Comparison of ENCODE assay signal across 11 cellular contexts in the genomic region with DNA sequence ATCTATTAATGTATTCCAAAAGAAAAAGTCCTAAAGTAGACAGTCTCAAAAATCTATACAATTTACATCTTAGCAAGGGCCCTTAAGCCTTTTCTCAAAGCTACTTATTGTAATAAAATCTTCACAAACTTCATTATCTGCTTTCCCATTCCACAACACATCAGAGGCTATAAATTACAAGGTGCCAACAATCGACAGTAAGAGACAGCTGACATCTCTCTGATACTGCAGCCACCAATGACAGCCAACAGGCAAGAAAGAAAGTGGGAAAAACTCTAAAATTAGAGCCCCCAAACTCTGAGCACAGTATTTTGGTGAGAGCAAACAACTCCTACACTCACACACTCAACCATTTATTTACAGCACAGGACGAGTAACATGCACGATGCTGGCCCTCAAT. TPM values are rescaled to one million over a fixed set of nuclear protein-coding genes. Genes with fewer than 3 reads are reported as not detected.
DNase-seq lines count a peak whose midpoint lies in the region; ATAC-seq and TF ChIP-seq lines count a peak whose summit lies in the region.
"Had no signal": no experiment of that assay in that cellular context is flagged by ENCODE, and none has a peak within 500 bp of the region (broad histone marks: within the 10 kb centered on the region; RNA-seq: fewer than 3 reads in every experiment).

No MANE protein-coding gene starts in this region.

- H3K27ac ChIP-seq in hepatocyte, result peak overlapping the region; percentile 25

- 28% methylated on average over 3 of the region's 3 CpGs for WGBS in hepatocyte (ENCODE audit: low lambda C conversion rate, missing lambda C conversion rate)

- no peak overlapping the region for H2AFZ ChIP-seq in hepatocyte

- H3K4me3 Mint-ChIP-seq in activated CD4-positive, alpha-beta T cell treated with anti-CD3 and anti-CD28 coated beads, Interleukin-2, amount 10 ng/mL, durations not matched to agents 7 days and 5 days, result peak overlapping the region; percentile 82
- H3K4me3 Mint-ChIP-seq in activated CD4-positive, alpha-beta memory T cell treated with anti-CD3 and anti-CD28 coated beads, Interleukin-2, amount 10 ng/mL, durations not matched to agents 7 days and 5 days, result peak overlapping the region; percentile 90
- peak overlapping the region; percentile 92 for H3K4me3 Mint-ChIP-seq in stimulated activated effector memory CD8-positive, alpha-beta T cell treated with anti-CD3 and anti-CD28 coated beads, Interleukin-12 subunit alpha, Interleukin-12 subunit beta, amount 100 ng/mL, for 72 hours

- no peaks in the 10 kb centered on the region for H3K27me3 Mint-ChIP-seq in activated CD4-positive, alpha-beta T cell treated with anti-CD3 and anti-CD28 coated beads, Interleukin-2, amount 10 ng/mL, durations not matched to agents 7 days and 5 days
- H3K27me3 Mint-ChIP-seq in activated CD4-positive, alpha-beta memory T cell treated with anti-CD3 and anti-CD28 coated beads, Interleukin-2, amount 10 ng/mL, durations not matched to agents 7 days and 5 days, result no peaks in the 10 kb centered on the region

- H3K27me3 ChIP-seq in hepatocyte, result no peaks in the 10 kb centered on the region

- no peaks in the 10 kb centered on the region for H3K9me3 Mint-ChIP-seq in activated CD4-positive, alpha-beta T cell treated with anti-CD3 and anti-CD28 coated beads, Interleukin-2, amount 10 ng/mL, durations not matched to agents 7 days and 5 days
- H3K9me3 Mint-ChIP-seq in activated CD4-positive, alpha-beta memory T cell treated with anti-CD3 and anti-CD28 coated beads, Interleukin-2, amount 10 ng/mL, durations not matched to agents 7 days and 5 days, result no peaks in the 10 kb centered on the region
- no peaks in the 10 kb centered on the region for H3K9me3 Mint-ChIP-seq in stimulated activated effector memory CD8-positive, alpha-beta T cell treated with anti-CD3 and anti-CD28 coated beads, Interleukin-12 subunit alpha, Interleukin-12 subunit beta, amount 100 ng/mL, for 72 hours

- H3K36me3 Mint-ChIP-seq in activated CD4-positive, alpha-beta T cell treated with anti-CD3 and anti-CD28 coated beads, Interleukin-2, amount 10 ng/mL, durations not matched to agents 7 days and 5 days (ENCODE audit: low read depth), result peaks cover 4% of the 10 kb centered on the region
- H3K36me3 Mint-ChIP-seq in activated CD4-positive, alpha-beta memory T cell treated with anti-CD3 and anti-CD28 coated beads, Interleukin-2, amount 10 ng/mL, durations not matched to agents 7 days and 5 days (ENCODE audit: low read depth), result peaks cover 4% of the 10 kb centered on the region
- H3K36me3 Mint-ChIP-seq in stimulated activated effector memory CD8-positive, alpha-beta T cell treated with anti-CD3 and anti-CD28 coated beads, Interleukin-12 subunit alpha, Interleukin-12 subunit beta, amount 100 ng/mL, for 72 hours, result peaks cover 40% of the 10 kb centered on the region

- H4K20me1 ChIP-seq in hepatocyte (ENCODE audit: insufficient read depth, poor library complexity, severe bottlenecking), result no peaks in the 10 kb centered on the region

- H3K4me3 ChIP-seq in hepatocyte, result no peak overlapping the region

- H3K9me2 ChIP-seq in hepatocyte (replicated peaks; ENCODE audit: insufficient read depth), result no peaks in the 10 kb centered on the region

- peaks cover 24% of the 10 kb centered on the region for H3K79me2 ChIP-seq in hepatocyte

- no peaks in the 10 kb centered on the region for H3K4me1 ChIP-seq in hepatocyte (ENCODE audit: insufficient read depth)

- H3K36me3 ChIP-seq in hepatocyte (replicated peaks; ENCODE audit: insufficient read depth, low read depth), result no peaks in the 10 kb centered on the region

- H3K9me3 ChIP-seq in hepatocyte (ENCODE audit: low read depth), result no peaks in the 10 kb centered on the region

- peak overlapping the region; percentile 96 for H3K4me2 ChIP-seq in hepatocyte

- H3K27ac Mint-ChIP-seq in activated CD4-positive, alpha-beta T cell treated with anti-CD3 and anti-CD28 coated beads, Interleukin-2, amount 10 ng/mL, durations not matched to agents 7 days and 5 days, result peak overlapping the region; percentile 72
- no peak overlapping the region for H3K27ac Mint-ChIP-seq in activated CD4-positive, alpha-beta memory T cell treated with anti-CD3 and anti-CD28 coated beads, Interleukin-2, amount 10 ng/mL, durations not matched to agents 7 days and 5 days
- peak overlapping the region; percentile 95 for H3K27ac Mint-ChIP-seq in stimulated activated effector memory CD8-positive, alpha-beta T cell treated with anti-CD3 and anti-CD28 coated beads, Interleukin-12 subunit alpha, Interleukin-12 subunit beta, amount 100 ng/mL, for 72 hours

- ATAC-seq in stimulated activated effector memory CD8-positive, alpha-beta T cell treated with anti-CD3 and anti-CD28 coated beads, Interleukin-12 subunit alpha, Interleukin-12 subunit beta, amount 100 ng/mL, for 72 hours, result no peak

- TF ChIP-seq CTCF in hepatocyte (IDR thresholded peaks at IDR 0.05; ENCODE audit: poor library complexity), result no peak
- TF ChIP-seq CTCF in GM10266 (IDR thresholded peaks at IDR 0.05; ENCODE audit: control insufficient read depth, insufficient read depth, low read depth, missing control alignments), result no peak

- no peak for DNase-seq in activated CD4-positive, alpha-beta T cell treated with anti-CD3 and anti-CD28 coated beads, Interleukin-2, amount 10 ng/mL, durations not matched to agents 7 days and 5 days
- no peak for DNase-seq in activated CD4-positive, alpha-beta T cell treated with anti-CD3 and anti-CD28 coated beads for 1 hour
- DNase-seq in activated CD4-positive, alpha-beta memory T cell treated with anti-CD3 and anti-CD28 coated beads, Interleukin-2, amount 10 ng/mL, durations not matched to agents 7 days and 5 days, result no peak
- DNase-seq in hepatocyte (ENCODE audit: low spot score), result no peak
- no peak for DNase-seq in stimulated activated effector memory CD8-positive, alpha-beta T cell treated with anti-CD3 and anti-CD28 coated beads, Interleukin-12 subunit alpha, Interleukin-12 subunit beta, amount 100 ng/mL, for 72 hours (ENCODE audit: low spot score in 2 of 2)
- DNase-seq in GM10266 (ENCODE audit: extremely low spot score), result no peak
- DNase-seq in CD1c-positive myeloid dendritic cell (ENCODE audit: extremely low spot score), result no peak
- DNase-seq in NAMALWA (ENCODE audit: low spot score), result no peak

- CTCF ChIA-PET in activated CD4-positive, alpha-beta T cell treated with anti-CD3 and anti-CD28 coated beads, Interleukin-2, amount 10 ng/mL, durations not matched to agents 7 days and 5 days (lab: Charles Lee), result interaction anchor here (0.6 to 1.3 kb wide), 7 partner anchors 12 to 111 kb away, joined by 3 to 5 read pairs (median 3); no protein-coding TSS in a partner anchor
- CTCF ChIA-PET in activated CD4-positive, alpha-beta memory T cell treated with anti-CD3 and anti-CD28 coated beads, Interleukin-2, amount 10 ng/mL, durations not matched to agents 7 days and 5 days (lab: Charles Lee), result interaction anchor here (0.6 to 3.3 kb wide), 18 partner anchors 14 to 288 kb away, joined by 3 to 31 read pairs (median 4); partner anchors contain the start of gene VASH1

- peaks cover 27% of the 10 kb centered on the region for H3K4me1 Mint-ChIP-seq in activated CD4-positive, alpha-beta T cell treated with anti-CD3 and anti-CD28 coated beads, Interleukin-2, amount 10 ng/mL, durations not matched to agents 7 days and 5 days
- H3K4me1 Mint-ChIP-seq in activated CD4-positive, alpha-beta memory T cell treated with anti-CD3 and anti-CD28 coated beads, Interleukin-2, amount 10 ng/mL, durations not matched to agents 7 days and 5 days, result peaks cover 25% of the 10 kb centered on the region
- H3K4me1 Mint-ChIP-seq in stimulated activated effector memory CD8-positive, alpha-beta T cell treated with anti-CD3 and anti-CD28 coated beads, Interleukin-12 subunit alpha, Interleukin-12 subunit beta, amount 100 ng/mL, for 72 hours, result peaks cover 18% of the 10 kb centered on the region

- POLR2A ChIA-PET in activated CD4-positive, alpha-beta T cell treated with anti-CD3 and anti-CD28 coated beads, Interleukin-2, amount 10 ng/mL, durations not matched to agents 7 days and 5 days (lab: Charles Lee), result interaction anchor here (0.7 kb wide), 1 partner anchor 1930 kb away, joined by 3 read pairs; no protein-coding TSS in a partner anchor
- POLR2A ChIA-PET in activated CD4-positive, alpha-beta memory T cell treated with anti-CD3 and anti-CD28 coated beads, Interleukin-2, amount 10 ng/mL, durations not matched to agents 7 days and 5 days (lab: Charles Lee), result interaction anchor here (0.9 to 2.5 kb wide), 2 partner anchors 26 to 49 kb away, joined by 3 to 9 read pairs; partner anchors contain the start of gene VASH1

RNA-seq across cellular contexts. Expression of gene ANGEL1, which starts 2.2 kb away (rescaled TPM):
- 10 to 100 TPM; 13.7 TPM for total RNA-seq in activated CD4-positive, alpha-beta T cell treated with anti-CD3 and anti-CD28 coated beads, Interleukin-2, amount 10 ng/mL, durations not matched to agents 7 days and 5 days
- total RNA-seq in activated CD4-positive, alpha-beta memory T cell treated with anti-CD3 and anti-CD28 coated beads, Interleukin-2, amount 10 ng/mL, durations not matched to agents 7 days and 5 days, result 10 to 100 TPM in 1 of 2 experiments, 1 to 10 TPM in 1; 9.9 to 11.0 TPM
- total RNA-seq in hepatocyte, result 15.3 and 18.7 TPM in 2 replicates
- 11.0 and 15.8 TPM in 2 replicates for polyA plus RNA-seq in hepatocyte

RNA-seq across cellular contexts. Expression of gene LRRC74A, which starts 15.7 kb away (rescaled TPM):
- not detected for total RNA-seq in activated CD4-positive, alpha-beta T cell treated with anti-CD3 and anti-CD28 coated beads, Interleukin-2, amount 10 ng/mL, durations not matched to agents 7 days and 5 days
- not detected for total RNA-seq in activated CD4-positive, alpha-beta memory T cell treated with anti-CD3 and anti-CD28 coated beads, Interleukin-2, amount 10 ng/mL, durations not matched to agents 7 days and 5 days
- total RNA-seq in hepatocyte, result not detected in 2 replicates
- not detected in 2 replicates for polyA plus RNA-seq in hepatocyte
- total RNA-seq: T-helper 2 cell treated with Interferon-gamma antibody and Interleukin-4, amounts not matched to agents 100 ng/mL and 5 ng/mL, for 36 hours; temporal lobe had no signal
- polyA plus RNA-seq: small intestine had no signal

RNA-seq across cellular contexts. Expression of gene VASH1, which starts 49.3 kb away (rescaled TPM):
- total RNA-seq in activated CD4-positive, alpha-beta T cell treated with anti-CD3 and anti-CD28 coated beads, Interleukin-2, amount 10 ng/mL, durations not matched to agents 7 days and 5 days, result 1 to 10 TPM; 2.1 TPM
- 1 to 10 TPM; 2.5 to 2.6 TPM for total RNA-seq in activated CD4-positive, alpha-beta memory T cell treated with anti-CD3 and anti-CD28 coated beads, Interleukin-2, amount 10 ng/mL, durations not matched to agents 7 days and 5 days
- 4.8 and 6.8 TPM in 2 replicates for total RNA-seq in hepatocyte
- polyA plus RNA-seq in hepatocyte, result 6.0 and 6.3 TPM in 2 replicates
